Comparison of ENCODE assay signal across 1 cellular context in genomic region chr1:61569212-61569621, GRCh38.
TF ChIP-seq lines count a peak whose summit lies in the region.

No MANE protein-coding gene starts in this region.

TF ChIP-seq in H1, 55 proteins besides CTCF, POLR2A, EP300 and RAD21:
- no peak for TF ChIP-seq BRCA1 (IDR thresholded peaks at IDR 0.05; ENCODE audit: low read depth, low read length)
- no peak for TF ChIP-seq USF2 (IDR thresholded peaks at IDR 0.05; ENCODE audit: low read length)
- TF ChIP-seq TCF12 (IDR thresholded peaks at IDR 0.05; ENCODE audit: low read depth, low read length), result no peak
- no peak for TF ChIP-seq CREB1 (IDR thresholded peaks at IDR 0.05)
- TF ChIP-seq GTF2F1 (IDR thresholded peaks at IDR 0.05; ENCODE audit: borderline replicate concordance, low read depth, low read length), result no peak
